Comparison of ENCODE assay signal across 17 cellular contexts in genomic region chr4:2734618-2735017, GRCh38. TPM values are rescaled to one million over a fixed set of nuclear protein-coding genes. Genes with fewer than 3 reads are reported as not detected.
DNase-seq lines count a peak whose midpoint lies in the region; ATAC-seq lines count a peak whose summit lies in the region.
"Had no signal": no experiment of that assay in that cellular context is flagged by ENCODE, and none has a peak within 500 bp of the region (broad histone marks: within the 10 kb centered on the region; RNA-seq: fewer than 3 reads in every experiment).

No MANE protein-coding gene starts in this region.

- ATAC-seq in GM18868 (IDR thresholded peaks at IDR 0.05; ENCODE audit: unreplicated experiment) (peak; percentile 64), esophagus mucosa (peak; percentile 23), GM21737 (IDR thresholded peaks at IDR 0.05; ENCODE audit: unreplicated experiment) (no peak), left colon (no peak), HG02884 (IDR thresholded peaks at IDR 0.05; ENCODE audit: unreplicated experiment) (no peak)

- DNase-seq in AML-193 (lab: John Stamatoyannopoulos, UW) = peak; percentile 23 to 25
- DNase-seq in NOMO-1 treated with DMSO at 0.1 percent for 48 hours (lab: John Stamatoyannopoulos, UW; ENCODE audit: unreplicated experiment) = peak; percentile 69
- DNase-seq in NCI-H146 (lab: John Stamatoyannopoulos, UW) = no peak
- no peak for DNase-seq in left colon
- DNase-seq: activated naive CD4-positive, alpha-beta T cell treated with anti-CD3 and anti-CD28 coated beads, Interleukin-2, amount 10 ng/mL, durations not matched to agents 7 days and 5 days; cortex of kidney; GF-D8; immature natural killer cell; NCI-H2227 treated with DMSO at 0.1 percent for 48 hours; NK-92 treated with Interleukin-12 subunit alpha and Interleukin-12 subunit beta, amount 100 ng/mL, for 24 hours; SHP77; substantia nigra; T-helper 9 cell had no signal

- intact Hi-C loops in left colon (cut with DNase I, micrococcal nuclease) = no loop called here

RNA-seq across cellular contexts. Expression of gene TNIP2, which starts 21.5 kb away (rescaled TPM):
- 25.1 TPM for total RNA-seq in esophagus mucosa
- total RNA-seq in left colon = 10 to 100 TPM; 47.1 to 63.6 TPM

RNA-seq across cellular contexts. Expression of gene SH3BP2, which starts 58.3 kb away (rescaled TPM):
- total RNA-seq in esophagus mucosa (32.6 TPM), left colon (10 to 100 TPM; 54.3 to 75.2 TPM)

Comparison
In these comparisons a context has a peak if more than half of its experiments do, and no peak if none do; other contexts are left out.
1. DNase-seq: peak in AML-193 (2 of 2) and NOMO-1 treated with DMSO at 0.1 percent for 48 hours (single experiment); none in NCI-H146 (single experiment) and left colon (0 of 2).
2. ATAC-seq: peak in GM18868 (single experiment) and esophagus mucosa (single experiment); none in GM21737 (single experiment), left colon (single experiment) and HG02884 (single experiment).